ENCODE assay signal across 32 cellular contexts in the genomic region with DNA sequence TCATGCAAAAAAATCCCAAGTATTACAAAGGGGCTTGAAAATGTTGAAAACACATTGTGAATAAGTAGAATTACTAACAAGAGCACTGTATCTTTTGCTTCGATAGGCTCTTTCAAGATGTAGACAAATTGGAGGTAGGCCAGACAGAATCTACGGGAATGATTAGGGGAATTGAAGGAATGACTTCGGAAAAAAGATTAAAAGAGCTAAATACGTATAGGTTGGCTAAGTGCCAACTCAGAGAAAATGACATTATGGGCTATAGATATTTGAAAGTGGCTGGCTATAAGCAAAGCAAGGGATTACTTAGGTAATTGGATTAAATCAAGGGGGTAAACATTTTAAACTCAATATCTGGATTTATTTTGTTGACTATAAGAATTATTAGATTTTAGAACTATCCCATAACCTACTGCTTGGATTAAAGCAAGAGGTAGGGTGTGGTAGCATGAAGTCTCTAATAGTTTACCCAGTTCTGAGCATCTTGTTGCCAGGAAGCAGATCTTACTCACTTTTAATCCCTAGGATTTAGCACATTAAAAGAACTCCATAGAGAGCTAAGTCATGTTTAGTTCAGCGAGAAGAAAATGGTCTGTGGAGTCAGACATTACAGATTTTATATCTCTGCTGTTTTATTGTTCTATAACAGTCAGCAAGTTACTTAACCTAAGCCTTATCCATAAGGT.
"Had no signal": no experiment of that assay in that cellular context is flagged by ENCODE, and none has a peak within 500 bp of the region (broad histone marks: within the 10 kb centered on the region; RNA-seq: fewer than 3 reads in every experiment).

No MANE protein-coding gene starts in this region.

- H3K27me3 ChIP-seq: ascending aorta, cardiac muscle cell, Peyer's patch had no signal

- H3K9me3 ChIP-seq: ascending aorta, Peyer's patch had no signal

- H3K9ac ChIP-seq: KMS-11 had no signal

- DNase-seq: activated B cell treated with CpG ODN at 0.5 μM for 24 hours; activated CD4-positive, alpha-beta T cell treated with anti-CD3 and anti-CD28 coated beads for 1 hour; activated CD4-positive, alpha-beta T cell treated with anti-CD3 and anti-CD28 coated beads for 48 hours; activated CD8-positive, alpha-beta T cell treated with anti-CD3 and anti-CD28 coated beads for 36 hours; activated effector memory CD4-positive, alpha-beta T cell treated with anti-CD3 and anti-CD28 coated beads, Interleukin-2, amount 50 U/mL, for 16 hours; activated naive CD4-positive, alpha-beta T cell; activated naive CD8-positive, alpha-beta T cell treated with anti-CD3 and anti-CD28 coated beads, Interleukin-2, amount 10 ng/mL, durations not matched to agents 7 days and 5 days; activated T-cell treated with anti-CD3 and anti-CD28 coated beads, Interleukin-2, amount 50 U/mL, for 1 hour; activated T-cell treated with anti-CD3 and anti-CD28 coated beads, Interleukin-2, amount 50 U/mL, for 72 hours; amygdala; MM.1S; MV-4-11; NCI-H1092; NCI-H146; NCI-H187; NCI-H2081; NCI-H510A; NCI-H69; NK-92 treated with Interleukin-12 subunit alpha and Interleukin-12 subunit beta, amount 100 ng/mL, for 24 hours; PC-3; Peyer's patch; RPMI8226; SHP77 treated with DMSO at 0.1 percent for 48 hours; SW 1271; T-helper 1 cell; T-helper 2 cell; T-helper 9 cell had no signal

- ATAC-seq: activated CD8-positive, alpha-beta T cell treated with anti-CD3 and anti-CD28 coated beads for 36 hours; activated T-cell treated with anti-CD3 and anti-CD28 coated beads, Interleukin-2, amount 50 U/mL, for 72 hours; activated T-helper 17 cell treated with anti-CD3 and anti-CD28 coated beads, Interleukin-2, amount 50 U/mL, for 72 hours; PC-3 had no signal

- H3K27ac ChIP-seq: ascending aorta, cardiac muscle cell, KMS-11, Peyer's patch, VCaP had no signal

- H3K4me2 ChIP-seq: KMS-11 had no signal

- H3K4me3 ChIP-seq: ascending aorta, cardiac muscle cell, Peyer's patch had no signal

- H3K4me1 ChIP-seq: ascending aorta, Peyer's patch had no signal

- H3K36me3 ChIP-seq: ascending aorta, cardiac muscle cell, Peyer's patch had no signal
